17 cellular contexts compared by ENCODE assay signal in genomic region chr11:14566331-14567063, GRCh38. TPM values are rescaled to one million over a fixed set of nuclear protein-coding genes. Genes with fewer than 3 reads are reported as not detected.
DNase-seq lines count a peak whose midpoint lies in the region; ATAC-seq and TF ChIP-seq lines count a peak whose summit lies in the region.
"Had no signal": no experiment of that assay in that cellular context is flagged by ENCODE, and none has a peak within 500 bp of the region (broad histone marks: within the 10 kb centered on the region; RNA-seq: fewer than 3 reads in every experiment).

No MANE protein-coding gene starts in this region.

- H3K27ac ChIP-seq in C4-2B, result peak overlapping the region; percentile 22; the same call in 1 of the 2 replicates
- H3K27ac ChIP-seq in CD8-positive, alpha-beta memory T cell (ENCODE audit: low read depth, low read length), result no peak overlapping the region
- H3K27ac ChIP-seq: ascending aorta, esophagus muscularis mucosa, thoracic aorta had no signal

- no TSS peak for BruUV-seq in Caco-2 (replicated peaks; lab: Mats Ljungman, UMichigan)

- POLR2A ChIA-PET in Caco-2 (lab: Charles Lee), result no interaction called here
- POLR2A ChIA-PET in CD8-positive, alpha-beta memory T cell (lab: Charles Lee), result no interaction called here

- no peaks in the 10 kb centered on the region for H3K36me3 ChIP-seq in Caco-2 (ENCODE audit: control insufficient read depth, insufficient read depth, low read length)
- no peaks in the 10 kb centered on the region for H3K36me3 ChIP-seq in CD8-positive, alpha-beta memory T cell (ENCODE audit: insufficient read depth, low read length)
- H3K36me3 ChIP-seq: ascending aorta, esophagus muscularis mucosa, thoracic aorta had no signal

- ATAC-seq in T-helper 17 cell (no peak), memory B cell (ENCODE audit: low read depth) (no peak), left ventricle myocardium superior (no peak)
- ATAC-seq: activated CD8-positive, alpha-beta memory T cell treated with anti-CD3 and anti-CD28 coated beads, Interleukin-2, amount 10 ng/mL, durations not matched to agents 7 days and 5 days had no signal

- peak overlapping the region; percentile 14 for H3K27ac Mint-ChIP-seq in Caco-2 (ENCODE audit: unreplicated experiment)
- peak overlapping the region; percentile 24 for H3K27ac Mint-ChIP-seq in T-helper 17 cell
- peak overlapping the region; percentile 85 for H3K27ac Mint-ChIP-seq in memory B cell
- H3K27ac Mint-ChIP-seq in CD8-positive, alpha-beta memory T cell, result peak overlapping the region in 3 of 8 donors; percentile 11 to 82 (median 62)
- H3K27ac Mint-ChIP-seq: GM23338 had no signal

- no peaks in the 10 kb centered on the region; the same call in 1 of the 2 replicates for H3K9me3 ChIP-seq in Caco-2
- H3K9me3 ChIP-seq in T-helper 17 cell (ENCODE audit: control insufficient read depth, low read length, poor library complexity, severe bottlenecking), result no peaks in the 10 kb centered on the region
- no peaks in the 10 kb centered on the region for H3K9me3 ChIP-seq in CD8-positive, alpha-beta memory T cell (ENCODE audit: low read length)
- H3K9me3 ChIP-seq: ascending aorta, esophagus muscularis mucosa, thoracic aorta had no signal

- peaks cover 17% of the 10 kb centered on the region; the same call in 1 of the 2 replicates for H3K4me1 ChIP-seq in Caco-2
- peaks cover 22% of the 10 kb centered on the region for H3K4me1 ChIP-seq in CD8-positive, alpha-beta memory T cell (ENCODE audit: insufficient read depth, low read length)
- H3K4me1 ChIP-seq: ascending aorta, esophagus muscularis mucosa had no signal

- no peaks in the 10 kb centered on the region for H3K27me3 ChIP-seq in Caco-2 (replicated peaks; ENCODE audit: control insufficient read depth, insufficient read depth, low read length)
- H3K27me3 ChIP-seq in CD8-positive, alpha-beta memory T cell (ENCODE audit: insufficient read depth, low read length, poor library complexity, severe bottlenecking), result no peaks in the 10 kb centered on the region
- H3K27me3 ChIP-seq: ascending aorta, esophagus muscularis mucosa had no signal

- H3K36me3 Mint-ChIP-seq in Caco-2 (ENCODE audit: insufficient read depth, unreplicated experiment), result no peaks in the 10 kb centered on the region
- peaks cover 9% of the 10 kb centered on the region for H3K36me3 Mint-ChIP-seq in T-helper 17 cell (ENCODE audit: low read depth)
- H3K36me3 Mint-ChIP-seq in memory B cell, result peaks cover 2% of the 10 kb centered on the region
- peaks cover 20 to 48% (median 27%) of the 10 kb centered on the region in 3 donors for H3K36me3 Mint-ChIP-seq in CD8-positive, alpha-beta memory T cell

- intact Hi-C loops in Caco-2 (cut with micrococcal nuclease; ENCODE audit: unreplicated experiment), result no loop called here
- intact Hi-C loops in left ventricle myocardium superior (cut with micrococcal nuclease), result no loop called here

- H3K4me3 ChIP-seq in Caco-2 (ENCODE audit: low read depth, low read length), result no peak overlapping the region
- no peak overlapping the region for H3K4me3 ChIP-seq in CD8-positive, alpha-beta memory T cell (ENCODE audit: low read length)
- H3K4me3 ChIP-seq: ascending aorta, esophagus muscularis mucosa, GM23338, thoracic aorta had no signal

- CTCF ChIA-PET in Caco-2 (lab: Charles Lee), result no interaction called here
- CTCF ChIA-PET in CD8-positive, alpha-beta memory T cell (lab: Charles Lee), result interaction anchor here (1.1 to 4.0 kb wide), 4 partner anchors 8 to 341 kb away, joined by 3 to 15 read pairs (median 4); partner anchors contain the start of gene PDE3B

- H3K9me3 Mint-ChIP-seq in Caco-2 (ENCODE audit: unreplicated experiment) (peaks cover 28% of the 10 kb centered on the region), memory B cell (no peaks in the 10 kb centered on the region)
- peaks cover 18 to 26% (median 22%) of the 10 kb centered on the region in 5 donors for H3K9me3 Mint-ChIP-seq in CD8-positive, alpha-beta memory T cell

- H3K4me3 Mint-ChIP-seq in Caco-2 (ENCODE audit: unreplicated experiment), result no peak overlapping the region
- no peak overlapping the region for H3K4me3 Mint-ChIP-seq in T-helper 17 cell
- H3K4me3 Mint-ChIP-seq in memory B cell, result no peak overlapping the region
- peak overlapping the region in 2 of 7 donors; percentile 23 to 37 for H3K4me3 Mint-ChIP-seq in CD8-positive, alpha-beta memory T cell
- H3K4me3 Mint-ChIP-seq: activated CD8-positive, alpha-beta memory T cell treated with anti-CD3 and anti-CD28 coated beads, Interleukin-2, amount 10 ng/mL, durations not matched to agents 7 days and 5 days; GM23338 had no signal

- DNase-seq in Caco-2 (no peak), T-helper 17 cell (no peak), memory B cell (ENCODE audit: low spot score in 2 of 2) (no peak), left ventricle myocardium superior (no peak)
- no peak for DNase-seq in stimulated activated CD4-positive, alpha-beta T cell treated with anti-CD3 and anti-CD28 coated beads, Interleukin-4, amount 100 ng/mL, for 1 hour
- no peak for DNase-seq in CD8-positive, alpha-beta memory T cell
- DNase-seq: activated CD8-positive, alpha-beta memory T cell treated with anti-CD3 and anti-CD28 coated beads, Interleukin-2, amount 10 ng/mL, durations not matched to agents 7 days and 5 days; Calu3; effector CD4-positive, alpha-beta T cell; NCI-H2081 treated with DMSO at 0.1 percent for 48 hours; NCI-H748 treated with DMSO at 0.1 percent for 48 hours; T1000 had no signal

- no peak for TF ChIP-seq CTCF in C4-2B (conservative IDR thresholded peaks at IDR 0.05)
- no peak for TF ChIP-seq CTCF in Caco-2 (IDR thresholded peaks at IDR 0.05; ENCODE audit: insufficient read depth in 1 of 2, low read depth in 1 of 2, low read length in 1 of 2, severe bottlenecking in 1 of 2, unreplicated experiment in 1 of 2)

- H3K4me1 Mint-ChIP-seq in Caco-2 (ENCODE audit: low read depth, unreplicated experiment) (peaks cover 26% of the 10 kb centered on the region), T-helper 17 cell (peaks cover 20% of the 10 kb centered on the region), memory B cell (peaks cover 24% of the 10 kb centered on the region)
- peaks cover 40 to 75% (median 71%) of the 10 kb centered on the region in 3 donors for H3K4me1 Mint-ChIP-seq in CD8-positive, alpha-beta memory T cell

- no peaks in the 10 kb centered on the region for H3K27me3 Mint-ChIP-seq in Caco-2 (ENCODE audit: insufficient read depth, unreplicated experiment)
- no peaks in the 10 kb centered on the region for H3K27me3 Mint-ChIP-seq in T-helper 17 cell
- no peaks in the 10 kb centered on the region for H3K27me3 Mint-ChIP-seq in memory B cell
- no peaks in the 10 kb centered on the region for H3K27me3 Mint-ChIP-seq in CD8-positive, alpha-beta memory T cell
- H3K27me3 Mint-ChIP-seq: activated CD8-positive, alpha-beta memory T cell treated with anti-CD3 and anti-CD28 coated beads, Interleukin-2, amount 10 ng/mL, durations not matched to agents 7 days and 5 days had no signal

RNA-seq across cellular contexts. Expression of gene PSMA1, which starts 46.3 kb away (rescaled TPM):
- 189 and 194 TPM in 2 replicates for total RNA-seq in Caco-2 (2022)
- total RNA-seq in T-helper 17 cell, result 100 to 1,000 TPM; 140 to 166 TPM
- 115 TPM for total RNA-seq in left ventricle myocardium superior
- total RNA-seq in CD8-positive, alpha-beta memory T cell, result 100 to 1,000 TPM; 337 to 344 TPM
- 159 TPM for polyA plus RNA-seq in CD8-positive, alpha-beta memory T cell
